Comparison of ENCODE assay signal across 1 cellular context in the genomic region with DNA sequence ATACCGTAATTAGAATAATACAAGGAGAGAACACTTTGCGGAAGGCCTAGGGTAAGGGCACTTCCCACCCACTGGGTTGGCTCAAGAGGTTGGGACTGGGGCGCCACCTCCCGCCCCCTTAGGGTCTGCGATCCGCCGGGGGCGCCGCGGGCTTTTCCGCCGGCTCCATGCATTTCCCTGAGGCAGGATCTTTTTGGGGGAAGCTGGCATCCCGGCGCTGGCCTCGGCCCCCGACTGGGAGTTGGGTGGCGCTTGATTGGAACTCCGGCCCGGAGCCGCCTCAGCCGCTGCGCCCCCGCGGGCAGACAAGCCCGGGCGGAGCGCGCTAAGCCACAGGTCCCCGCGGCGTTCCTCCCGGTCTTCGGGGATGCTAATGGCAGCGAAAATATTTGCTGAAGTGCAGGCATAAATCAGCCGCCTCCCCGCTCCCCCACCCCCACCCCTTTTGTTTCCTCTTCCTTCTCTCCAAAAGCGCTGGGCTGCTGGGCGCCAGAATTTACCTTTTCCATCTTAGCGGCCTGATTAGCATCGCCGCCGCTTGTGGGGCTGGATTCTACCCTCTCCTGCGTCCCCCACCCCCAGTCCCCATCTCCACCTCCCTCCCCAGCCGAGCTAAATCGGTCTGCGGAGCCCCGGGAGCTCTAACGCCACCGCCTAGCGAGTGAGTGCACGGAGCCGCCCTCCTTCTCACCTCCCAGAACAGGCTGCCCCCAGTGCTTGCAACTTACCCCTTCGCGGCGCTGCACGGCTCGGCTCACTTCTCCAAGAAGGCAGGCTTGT.
TF ChIP-seq lines count a peak whose summit lies in the region.

No MANE protein-coding gene starts in this region.

TF ChIP-seq in SK-N-SH, 30 proteins besides CTCF, POLR2A, EP300 and RAD21 (continued from another document):
- no peak for TF ChIP-seq NFIC (IDR thresholded peaks at IDR 0.05; ENCODE audit: borderline replicate concordance)
- no peak for TF ChIP-seq IRF3 (IDR thresholded peaks at IDR 0.05; ENCODE audit: low read depth, low read length)
- TF ChIP-seq YY1 (IDR thresholded peaks at IDR 0.05; ENCODE audit: low read depth), result no peak
- TF ChIP-seq NRF1 (IDR thresholded peaks at IDR 0.05; ENCODE audit: low read depth, low read length), result no peak
- TF ChIP-seq FOXJ3 (CRISPR knock-in tag; IDR thresholded peaks at IDR 0.05), result no peak
- TF ChIP-seq TEAD4 (IDR thresholded peaks at IDR 0.05; ENCODE audit: borderline replicate concordance, insufficient read depth), result no peak
- no peak for TF ChIP-seq SIN3A (IDR thresholded peaks at IDR 0.05; ENCODE audit: borderline replicate concordance, low read depth, low read length)
- TF ChIP-seq MAX (IDR thresholded peaks at IDR 0.05; ENCODE audit: low read depth), result no peak
- TF ChIP-seq ELF1 (IDR thresholded peaks at IDR 0.05), result no peak
- no peak for TF ChIP-seq TCF12 (IDR thresholded peaks at IDR 0.05)
TF ChIP-seq in SK-N-SH: peak in this region for 0.
